In the genomic region with DNA sequence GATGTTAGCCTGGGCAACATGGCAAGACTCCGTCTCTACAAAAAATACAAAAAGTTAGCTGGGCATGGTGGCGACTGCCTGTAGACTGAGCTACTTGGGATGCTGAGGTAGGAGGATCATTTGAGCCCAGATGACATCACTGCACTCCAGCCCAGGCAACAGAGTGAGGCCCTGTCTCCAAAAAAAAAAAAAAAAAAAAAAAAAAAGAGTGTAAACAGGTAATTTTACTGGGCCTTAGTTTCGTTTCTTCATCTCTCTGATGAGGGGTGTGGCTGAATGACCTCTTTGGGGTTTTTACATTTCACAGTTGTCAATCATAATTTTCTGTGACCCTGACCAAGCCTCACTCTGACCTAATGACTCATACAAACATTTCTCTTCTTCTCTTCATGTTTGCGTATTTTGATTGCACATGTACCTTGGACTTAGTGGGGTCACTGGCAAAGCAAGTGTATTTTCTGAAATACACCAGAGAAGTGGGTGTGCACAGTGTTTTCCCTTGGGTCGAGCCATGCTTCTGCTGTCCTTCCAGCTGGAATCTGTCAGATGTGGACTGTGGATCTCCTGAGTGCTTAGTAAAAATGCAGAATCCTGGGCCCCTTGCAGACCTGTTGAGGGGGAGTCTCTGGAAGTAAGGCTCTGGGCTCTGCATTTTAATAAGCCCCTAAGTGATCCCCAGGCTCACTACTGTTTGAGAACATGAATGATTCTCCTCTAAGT, we compare ENCODE assay signal across 1 cellular context.
TF ChIP-seq lines count a peak whose summit lies in the region.

No MANE protein-coding gene starts in this region.

TF ChIP-seq in HepG2, 621 proteins besides CTCF, POLR2A, EP300 and RAD21 (continued from another document and continues in another):
- TF ChIP-seq, protein P1, sequence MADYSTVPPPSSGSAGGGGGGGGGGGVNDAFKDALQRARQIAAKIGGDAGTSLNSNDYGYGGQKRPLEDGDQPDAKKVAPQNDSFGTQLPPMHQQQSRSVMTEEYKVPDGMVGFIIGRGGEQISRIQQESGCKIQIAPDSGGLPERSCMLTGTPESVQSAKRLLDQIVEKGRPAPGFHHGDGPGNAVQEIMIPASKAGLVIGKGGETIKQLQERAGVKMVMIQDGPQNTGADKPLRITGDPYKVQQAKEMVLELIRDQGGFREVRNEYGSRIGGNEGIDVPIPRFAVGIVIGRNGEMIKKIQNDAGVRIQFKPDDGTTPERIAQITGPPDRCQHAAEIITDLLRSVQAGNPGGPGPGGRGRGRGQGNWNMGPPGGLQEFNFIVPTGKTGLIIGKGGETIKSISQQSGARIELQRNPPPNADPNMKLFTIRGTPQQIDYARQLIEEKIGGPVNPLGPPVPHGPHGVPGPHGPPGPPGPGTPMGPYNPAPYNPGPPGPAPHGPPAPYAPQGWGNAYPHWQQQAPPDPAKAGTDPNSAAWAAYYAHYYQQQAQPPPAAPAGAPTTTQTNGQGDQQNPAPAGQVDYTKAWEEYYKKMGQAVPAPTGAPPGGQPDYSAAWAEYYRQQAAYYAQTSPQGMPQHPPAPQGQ (CRISPR knock-in tag; IDR thresholded peaks at IDR 0.05; ENCODE audit: borderline replicate concordance): no peak
- no peak for TF ChIP-seq FOXM1 (CRISPR knock-in tag; IDR thresholded peaks at IDR 0.05)
- TF ChIP-seq ZNF24 (IDR thresholded peaks at IDR 0.05): no peak
- TF ChIP-seq, protein P2, sequence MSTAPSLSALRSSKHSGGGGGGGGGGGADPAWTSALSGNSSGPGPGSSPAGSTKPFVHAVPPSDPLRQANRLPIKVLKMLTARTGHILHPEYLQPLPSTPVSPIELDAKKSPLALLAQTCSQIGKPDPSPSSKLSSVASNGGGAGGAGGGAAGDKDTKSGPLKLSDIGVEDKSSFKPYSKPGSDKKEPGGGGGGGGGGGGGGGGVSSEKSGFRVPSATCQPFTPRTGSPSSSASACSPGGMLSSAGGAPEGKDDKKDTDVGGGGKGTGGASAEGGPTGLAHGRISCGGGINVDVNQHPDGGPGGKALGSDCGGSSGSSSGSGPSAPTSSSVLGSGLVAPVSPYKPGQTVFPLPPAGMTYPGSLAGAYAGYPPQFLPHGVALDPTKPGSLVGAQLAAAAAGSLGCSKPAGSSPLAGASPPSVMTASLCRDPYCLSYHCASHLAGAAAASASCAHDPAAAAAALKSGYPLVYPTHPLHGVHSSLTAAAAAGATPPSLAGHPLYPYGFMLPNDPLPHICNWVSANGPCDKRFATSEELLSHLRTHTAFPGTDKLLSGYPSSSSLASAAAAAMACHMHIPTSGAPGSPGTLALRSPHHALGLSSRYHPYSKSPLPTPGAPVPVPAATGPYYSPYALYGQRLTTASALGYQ (CRISPR knock-in tag; IDR thresholded peaks at IDR 0.05): peak; percentile 83
- TF ChIP-seq SUZ12 (IDR thresholded peaks at IDR 0.05; ENCODE audit: low read depth, low read length): no peak
- peak; percentile 83; the same call in 1 of the 2 replicates for TF ChIP-seq NFIC (IDR thresholded peaks at IDR 0.05; ENCODE audit: low read length)
- no peak for TF ChIP-seq NFE2 (CRISPR knock-in tag; IDR thresholded peaks at IDR 0.05)
- 0 out of 2 replicates have a peak, but pooled peaks have one; percentile 68 for TF ChIP-seq HOXA5 (CRISPR knock-in tag; IDR thresholded peaks at IDR 0.05)
- TF ChIP-seq STAG1 (CRISPR knock-in tag; IDR thresholded peaks at IDR 0.05): peak; percentile 22; the same call in 1 of the 2 replicates
- TF ChIP-seq, protein P3, sequence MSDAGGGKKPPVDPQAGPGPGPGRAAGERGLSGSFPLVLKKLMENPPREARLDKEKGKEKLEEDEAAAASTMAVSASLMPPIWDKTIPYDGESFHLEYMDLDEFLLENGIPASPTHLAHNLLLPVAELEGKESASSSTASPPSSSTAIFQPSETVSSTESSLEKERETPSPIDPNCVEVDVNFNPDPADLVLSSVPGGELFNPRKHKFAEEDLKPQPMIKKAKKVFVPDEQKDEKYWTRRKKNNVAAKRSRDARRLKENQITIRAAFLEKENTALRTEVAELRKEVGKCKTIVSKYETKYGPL (CRISPR knock-in tag; IDR thresholded peaks at IDR 0.05): no peak
- no peak for TF ChIP-seq NKX3-1 (CRISPR knock-in tag; IDR thresholded peaks at IDR 0.05)
- TF ChIP-seq ZNF510 (CRISPR knock-in tag; IDR thresholded peaks at IDR 0.05; ENCODE audit: low read depth): no peak
- TF ChIP-seq NFYB (CRISPR knock-in tag; IDR thresholded peaks at IDR 0.05): no peak
- TF ChIP-seq RFX1 (IDR thresholded peaks at IDR 0.05): no peak
- TF ChIP-seq KDM1A (CRISPR knock-in tag; IDR thresholded peaks at IDR 0.05): no peak
- TF ChIP-seq, protein P4, sequence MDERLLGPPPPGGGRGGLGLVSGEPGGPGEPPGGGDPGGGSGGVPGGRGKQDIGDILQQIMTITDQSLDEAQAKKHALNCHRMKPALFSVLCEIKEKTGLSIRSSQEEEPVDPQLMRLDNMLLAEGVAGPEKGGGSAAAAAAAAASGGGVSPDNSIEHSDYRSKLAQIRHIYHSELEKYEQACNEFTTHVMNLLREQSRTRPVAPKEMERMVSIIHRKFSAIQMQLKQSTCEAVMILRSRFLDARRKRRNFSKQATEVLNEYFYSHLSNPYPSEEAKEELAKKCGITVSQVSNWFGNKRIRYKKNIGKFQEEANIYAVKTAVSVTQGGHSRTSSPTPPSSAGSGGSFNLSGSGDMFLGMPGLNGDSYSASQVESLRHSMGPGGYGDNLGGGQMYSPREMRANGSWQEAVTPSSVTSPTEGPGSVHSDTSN (CRISPR knock-in tag; IDR thresholded peaks at IDR 0.05): peak; percentile 80
- TF ChIP-seq IRX3 (CRISPR knock-in tag; IDR thresholded peaks at IDR 0.05; ENCODE audit: borderline replicate concordance, low read depth): no peak
- no peak for TF ChIP-seq ZNF777 (CRISPR knock-in tag; IDR thresholded peaks at IDR 0.05)
- TF ChIP-seq ISX (CRISPR knock-in tag; conservative IDR thresholded peaks at IDR 0.05): no peak
- no peak for TF ChIP-seq TMF1 (CRISPR knock-in tag; IDR thresholded peaks at IDR 0.05; ENCODE audit: low read depth)
- no peak for TF ChIP-seq TCF12 (IDR thresholded peaks at IDR 0.05)
- TF ChIP-seq TCF12 (CRISPR knock-in tag; IDR thresholded peaks at IDR 0.05): no peak
- TF ChIP-seq, protein P5, sequence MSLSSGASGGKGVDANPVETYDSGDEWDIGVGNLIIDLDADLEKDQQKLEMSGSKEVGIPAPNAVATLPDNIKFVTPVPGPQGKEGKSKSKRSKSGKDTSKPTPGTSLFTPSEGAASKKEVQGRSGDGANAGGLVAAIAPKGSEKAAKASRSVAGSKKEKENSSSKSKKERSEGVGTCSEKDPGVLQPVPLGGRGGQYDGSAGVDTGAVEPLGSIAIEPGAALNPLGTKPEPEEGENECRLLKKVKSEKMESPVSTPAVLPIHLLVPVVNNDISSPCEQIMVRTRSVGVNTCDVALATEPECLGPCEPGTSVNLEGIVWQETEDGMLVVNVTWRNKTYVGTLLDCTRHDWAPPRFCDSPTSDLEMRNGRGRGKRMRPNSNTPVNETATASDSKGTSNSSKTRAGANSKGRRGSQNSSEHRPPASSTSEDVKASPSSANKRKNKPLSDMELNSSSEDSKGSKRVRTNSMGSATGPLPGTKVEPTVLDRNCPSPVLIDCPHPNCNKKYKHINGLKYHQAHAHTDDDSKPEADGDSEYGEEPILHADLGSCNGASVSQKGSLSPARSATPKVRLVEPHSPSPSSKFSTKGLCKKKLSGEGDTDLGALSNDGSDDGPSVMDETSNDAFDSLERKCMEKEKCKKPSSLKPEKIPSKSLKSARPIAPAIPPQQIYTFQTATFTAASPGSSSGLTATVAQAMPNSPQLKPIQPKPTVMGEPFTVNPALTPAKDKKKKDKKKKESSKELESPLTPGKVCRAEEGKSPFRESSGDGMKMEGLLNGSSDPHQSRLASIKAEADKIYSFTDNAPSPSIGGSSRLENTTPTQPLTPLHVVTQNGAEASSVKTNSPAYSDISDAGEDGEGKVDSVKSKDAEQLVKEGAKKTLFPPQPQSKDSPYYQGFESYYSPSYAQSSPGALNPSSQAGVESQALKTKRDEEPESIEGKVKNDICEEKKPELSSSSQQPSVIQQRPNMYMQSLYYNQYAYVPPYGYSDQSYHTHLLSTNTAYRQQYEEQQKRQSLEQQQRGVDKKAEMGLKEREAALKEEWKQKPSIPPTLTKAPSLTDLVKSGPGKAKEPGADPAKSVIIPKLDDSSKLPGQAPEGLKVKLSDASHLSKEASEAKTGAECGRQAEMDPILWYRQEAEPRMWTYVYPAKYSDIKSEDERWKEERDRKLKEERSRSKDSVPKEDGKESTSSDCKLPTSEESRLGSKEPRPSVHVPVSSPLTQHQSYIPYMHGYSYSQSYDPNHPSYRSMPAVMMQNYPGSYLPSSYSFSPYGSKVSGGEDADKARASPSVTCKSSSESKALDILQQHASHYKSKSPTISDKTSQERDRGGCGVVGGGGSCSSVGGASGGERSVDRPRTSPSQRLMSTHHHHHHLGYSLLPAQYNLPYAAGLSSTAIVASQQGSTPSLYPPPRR (CRISPR knock-in tag; IDR thresholded peaks at IDR 0.05; ENCODE audit: borderline replicate concordance): peak; percentile 90
- no peak; the same call in 1 of the 2 replicates for TF ChIP-seq ZNF792 (CRISPR knock-in tag; IDR thresholded peaks at IDR 0.05)
- TF ChIP-seq HDAC6 (IDR thresholded peaks at IDR 0.05; ENCODE audit: low read depth, low read length): no peak
- TF ChIP-seq, protein P6, sequence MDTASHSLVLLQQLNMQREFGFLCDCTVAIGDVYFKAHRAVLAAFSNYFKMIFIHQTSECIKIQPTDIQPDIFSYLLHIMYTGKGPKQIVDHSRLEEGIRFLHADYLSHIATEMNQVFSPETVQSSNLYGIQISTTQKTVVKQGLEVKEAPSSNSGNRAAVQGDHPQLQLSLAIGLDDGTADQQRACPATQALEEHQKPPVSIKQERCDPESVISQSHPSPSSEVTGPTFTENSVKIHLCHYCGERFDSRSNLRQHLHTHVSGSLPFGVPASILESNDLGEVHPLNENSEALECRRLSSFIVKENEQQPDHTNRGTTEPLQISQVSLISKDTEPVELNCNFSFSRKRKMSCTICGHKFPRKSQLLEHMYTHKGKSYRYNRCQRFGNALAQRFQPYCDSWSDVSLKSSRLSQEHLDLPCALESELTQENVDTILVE (CRISPR knock-in tag; IDR thresholded peaks at IDR 0.05): no peak; the same call in 1 of the 2 replicates
- TF ChIP-seq, protein P7, sequence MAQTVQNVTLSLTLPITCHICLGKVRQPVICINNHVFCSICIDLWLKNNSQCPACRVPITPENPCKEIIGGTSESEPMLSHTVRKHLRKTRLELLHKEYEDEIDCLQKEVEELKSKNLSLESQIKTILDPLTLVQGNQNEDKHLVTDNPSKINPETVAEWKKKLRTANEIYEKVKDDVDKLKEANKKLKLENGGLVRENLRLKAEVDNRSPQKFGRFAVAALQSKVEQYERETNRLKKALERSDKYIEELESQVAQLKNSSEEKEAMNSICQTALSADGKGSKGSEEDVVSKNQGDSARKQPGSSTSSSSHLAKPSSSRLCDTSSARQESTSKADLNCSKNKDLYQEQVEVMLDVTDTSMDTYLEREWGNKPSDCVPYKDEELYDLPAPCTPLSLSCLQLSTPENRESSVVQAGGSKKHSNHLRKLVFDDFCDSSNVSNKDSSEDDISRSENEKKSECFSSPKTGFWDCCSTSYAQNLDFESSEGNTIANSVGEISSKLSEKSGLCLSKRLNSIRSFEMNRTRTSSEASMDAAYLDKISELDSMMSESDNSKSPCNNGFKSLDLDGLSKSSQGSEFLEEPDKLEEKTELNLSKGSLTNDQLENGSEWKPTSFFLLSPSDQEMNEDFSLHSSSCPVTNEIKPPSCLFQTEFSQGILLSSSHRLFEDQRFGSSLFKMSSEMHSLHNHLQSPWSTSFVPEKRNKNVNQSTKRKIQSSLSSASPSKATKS (CRISPR knock-in tag; IDR thresholded peaks at IDR 0.05): no peak
- TF ChIP-seq CHCHD3 (CRISPR knock-in tag; IDR thresholded peaks at IDR 0.05): no peak
- no peak for TF ChIP-seq ARHGAP35 (CRISPR knock-in tag; IDR thresholded peaks at IDR 0.05; ENCODE audit: borderline replicate concordance)
- no peak for TF ChIP-seq SYNCRIP (IDR thresholded peaks at IDR 0.05; ENCODE audit: insufficient read depth, low read depth, low read length)
- no peak for TF ChIP-seq FIP1L1 (IDR thresholded peaks at IDR 0.05; ENCODE audit: borderline replicate concordance, insufficient read depth, low read depth, low read length)
- TF ChIP-seq, protein P8, sequence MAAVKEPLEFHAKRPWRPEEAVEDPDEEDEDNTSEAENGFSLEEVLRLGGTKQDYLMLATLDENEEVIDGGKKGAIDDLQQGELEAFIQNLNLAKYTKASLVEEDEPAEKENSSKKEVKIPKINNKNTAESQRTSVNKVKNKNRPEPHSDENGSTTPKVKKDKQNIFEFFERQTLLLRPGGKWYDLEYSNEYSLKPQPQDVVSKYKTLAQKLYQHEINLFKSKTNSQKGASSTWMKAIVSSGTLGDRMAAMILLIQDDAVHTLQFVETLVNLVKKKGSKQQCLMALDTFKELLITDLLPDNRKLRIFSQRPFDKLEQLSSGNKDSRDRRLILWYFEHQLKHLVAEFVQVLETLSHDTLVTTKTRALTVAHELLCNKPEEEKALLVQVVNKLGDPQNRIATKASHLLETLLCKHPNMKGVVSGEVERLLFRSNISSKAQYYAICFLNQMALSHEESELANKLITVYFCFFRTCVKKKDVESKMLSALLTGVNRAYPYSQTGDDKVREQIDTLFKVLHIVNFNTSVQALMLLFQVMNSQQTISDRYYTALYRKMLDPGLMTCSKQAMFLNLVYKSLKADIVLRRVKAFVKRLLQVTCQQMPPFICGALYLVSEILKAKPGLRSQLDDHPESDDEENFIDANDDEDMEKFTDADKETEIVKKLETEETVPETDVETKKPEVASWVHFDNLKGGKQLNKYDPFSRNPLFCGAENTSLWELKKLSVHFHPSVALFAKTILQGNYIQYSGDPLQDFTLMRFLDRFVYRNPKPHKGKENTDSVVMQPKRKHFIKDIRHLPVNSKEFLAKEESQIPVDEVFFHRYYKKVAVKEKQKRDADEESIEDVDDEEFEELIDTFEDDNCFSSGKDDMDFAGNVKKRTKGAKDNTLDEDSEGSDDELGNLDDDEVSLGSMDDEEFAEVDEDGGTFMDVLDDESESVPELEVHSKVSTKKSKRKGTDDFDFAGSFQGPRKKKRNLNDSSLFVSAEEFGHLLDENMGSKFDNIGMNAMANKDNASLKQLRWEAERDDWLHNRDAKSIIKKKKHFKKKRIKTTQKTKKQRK (IDR thresholded peaks at IDR 0.05; ENCODE audit: low read length): no peak
- peak; percentile 71 for TF ChIP-seq TCF7 (IDR thresholded peaks at IDR 0.05; ENCODE audit: low read depth)
- no peak for TF ChIP-seq EEA1 (CRISPR knock-in tag; IDR thresholded peaks at IDR 0.05; ENCODE audit: borderline replicate concordance)
- no peak for TF ChIP-seq MAF1 (CRISPR knock-in tag; IDR thresholded peaks at IDR 0.05; ENCODE audit: borderline replicate concordance)
- peak; percentile 40 for TF ChIP-seq ZEB1 (IDR thresholded peaks at IDR 0.05; ENCODE audit: insufficient replicate concordance, low read depth)
- TF ChIP-seq, protein P9, sequence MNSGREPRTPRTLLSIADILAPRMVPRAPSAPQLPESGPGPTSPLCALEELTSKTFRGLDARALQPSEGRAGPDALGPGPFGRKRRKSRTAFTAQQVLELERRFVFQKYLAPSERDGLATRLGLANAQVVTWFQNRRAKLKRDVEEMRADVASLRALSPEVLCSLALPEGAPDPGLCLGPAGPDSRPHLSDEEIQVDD (CRISPR knock-in tag; IDR thresholded peaks at IDR 0.05; ENCODE audit: borderline replicate concordance): no peak
- peak; percentile 85 for TF ChIP-seq SOX5 (CRISPR knock-in tag; IDR thresholded peaks at IDR 0.05; ENCODE audit: borderline replicate concordance)
- TF ChIP-seq ZNF709 (CRISPR knock-in tag; IDR thresholded peaks at IDR 0.05): no peak
- TF ChIP-seq, protein P10, sequence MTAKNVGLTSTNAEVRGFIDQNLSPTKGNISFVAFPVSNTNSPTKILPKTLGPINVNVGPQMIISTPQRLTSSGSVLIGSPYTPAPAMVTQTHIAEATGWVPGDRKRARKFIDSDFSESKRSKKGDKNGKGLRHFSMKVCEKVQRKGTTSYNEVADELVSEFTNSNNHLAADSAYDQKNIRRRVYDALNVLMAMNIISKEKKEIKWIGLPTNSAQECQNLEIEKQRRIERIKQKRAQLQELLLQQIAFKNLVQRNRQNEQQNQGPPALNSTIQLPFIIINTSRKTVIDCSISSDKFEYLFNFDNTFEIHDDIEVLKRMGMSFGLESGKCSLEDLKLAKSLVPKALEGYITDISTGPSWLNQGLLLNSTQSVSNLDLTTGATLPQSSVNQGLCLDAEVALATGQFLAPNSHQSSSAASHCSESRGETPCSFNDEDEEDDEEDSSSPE (CRISPR knock-in tag; IDR thresholded peaks at IDR 0.05): no peak
- TF ChIP-seq ZNF143 (CRISPR knock-in tag; IDR thresholded peaks at IDR 0.05): no peak
